1 cellular context compared by ENCODE assay signal in the genomic region with DNA sequence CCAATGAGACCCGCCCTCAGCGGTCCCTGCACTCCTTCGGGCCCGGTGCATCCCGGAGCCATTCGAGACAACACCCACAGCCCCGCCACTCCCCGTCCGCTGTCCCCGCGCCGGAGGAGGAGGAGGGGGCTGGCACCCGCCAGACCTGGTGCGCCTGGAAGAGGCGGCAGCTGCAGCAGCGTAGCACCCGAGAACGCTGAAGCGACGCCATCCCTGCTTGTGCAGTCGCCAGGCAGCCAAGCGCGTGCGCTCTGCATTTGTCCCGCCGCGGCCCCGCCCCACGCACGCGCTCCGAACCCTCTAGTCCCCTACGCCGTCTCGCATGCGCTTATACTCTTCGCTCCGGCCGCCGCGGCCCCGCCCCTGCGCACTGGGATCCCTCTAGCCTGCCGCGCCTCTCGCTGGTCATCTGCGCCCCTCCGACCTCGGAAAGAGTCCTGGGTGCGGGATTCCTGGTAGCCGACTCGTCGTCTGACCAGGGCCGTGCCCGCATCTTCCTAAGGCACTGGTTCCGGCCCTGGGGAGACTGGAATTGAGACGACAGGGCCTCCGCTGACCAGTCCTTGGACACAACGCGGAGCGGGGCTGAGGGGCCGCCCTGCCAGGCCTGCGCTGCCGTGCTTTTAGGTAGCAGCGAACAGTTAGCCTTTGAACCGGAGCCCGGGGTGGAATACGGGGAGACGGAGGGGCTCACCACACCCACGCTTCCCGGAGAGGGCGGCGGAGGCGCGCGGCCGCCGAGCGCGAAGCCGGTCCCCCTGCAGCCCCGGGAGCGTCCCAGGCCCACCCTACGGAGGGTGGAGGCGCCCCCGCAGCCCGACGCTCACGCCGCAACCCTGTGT.
TF ChIP-seq lines count a peak whose summit lies in the region.

A gene with protein sequence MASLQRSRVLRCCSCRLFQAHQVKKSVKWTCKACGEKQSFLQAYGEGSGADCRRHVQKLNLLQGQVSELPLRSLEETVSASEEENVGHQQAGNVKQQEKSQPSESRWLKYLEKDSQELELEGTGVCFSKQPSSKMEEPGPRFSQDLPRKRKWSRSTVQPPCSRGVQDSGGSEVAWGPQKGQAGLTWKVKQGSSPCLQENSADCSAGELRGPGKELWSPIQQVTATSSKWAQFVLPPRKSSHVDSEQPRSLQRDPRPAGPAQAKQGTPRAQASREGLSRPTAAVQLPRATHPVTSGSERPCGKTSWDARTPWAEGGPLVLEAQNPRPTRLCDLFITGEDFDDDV (minus strand): TSS at position 232 of the 842 bp plus-strand sequence. CDS start 21 bp downstream, at position 211.

TF ChIP-seq in HepG2, 621 proteins besides CTCF, POLR2A, EP300 and RAD21 (continued from another document and continues in another):
- TF ChIP-seq KLF13 (CRISPR knock-in tag; IDR thresholded peaks at IDR 0.05) (peak; percentile 48; the same call in 1 of the 2 replicates), TOE1 (CRISPR knock-in tag; IDR thresholded peaks at IDR 0.05) (no peak), MXD4 (CRISPR knock-in tag; IDR thresholded peaks at IDR 0.05) (no peak; the same call in 1 of the 2 replicates), SMARCC2 (IDR thresholded peaks at IDR 0.05) (no peak), BRD4 (CRISPR knock-in tag; IDR thresholded peaks at IDR 0.05) (peak; percentile 75; the same call in 1 of the 2 replicates), ZNF724P (CRISPR knock-in tag; IDR thresholded peaks at IDR 0.05; ENCODE audit: borderline replicate concordance) (no peak; the same call in 1 of the 2 replicates), PHF8 (CRISPR knock-in tag; IDR thresholded peaks at IDR 0.05) (peak; percentile 95), TEAD2 (CRISPR knock-in tag; IDR thresholded peaks at IDR 0.05) (no peak), CHD2 (IDR thresholded peaks at IDR 0.05; ENCODE audit: low read depth, low read length) (no peak), ZNF775 (CRISPR knock-in tag; IDR thresholded peaks at IDR 0.05; ENCODE audit: borderline replicate concordance) (no peak), IRF2 (CRISPR knock-in tag; IDR thresholded peaks at IDR 0.05) (peak; percentile 73; the same call in 1 of the 2 replicates), ZNF619 (CRISPR knock-in tag; IDR thresholded peaks at IDR 0.05) (peak; percentile 88; the same call in 1 of the 2 replicates), ZNF652 (CRISPR knock-in tag; IDR thresholded peaks at IDR 0.05; ENCODE audit: borderline replicate concordance, low read depth) (0 out of 2 replicates have a peak, but pooled peaks have one; percentile 11), REPIN1 (CRISPR knock-in tag; IDR thresholded peaks at IDR 0.05; ENCODE audit: borderline replicate concordance, low read depth) (peak; percentile 96), ZNF83 (CRISPR knock-in tag; IDR thresholded peaks at IDR 0.05; ENCODE audit: borderline replicate concordance) (no peak; the same call in 1 of the 2 replicates), HOXA9 (CRISPR knock-in tag; IDR thresholded peaks at IDR 0.05; ENCODE audit: borderline replicate concordance) (no peak; the same call in 1 of the 2 replicates), JUN (CRISPR knock-in tag; IDR thresholded peaks at IDR 0.05) (no peak; the same call in 1 of the 2 replicates), NFIB (CRISPR knock-in tag; IDR thresholded peaks at IDR 0.05; ENCODE audit: borderline replicate concordance) (no peak), ZNF383 (CRISPR knock-in tag; IDR thresholded peaks at IDR 0.05; ENCODE audit: borderline replicate concordance) (no peak; the same call in 1 of the 2 replicates), IKZF4 (CRISPR knock-in tag; IDR thresholded peaks at IDR 0.05; ENCODE audit: borderline replicate concordance, low read depth, not compliant biosample characterization) (no peak), YEATS2 (CRISPR knock-in tag; IDR thresholded peaks at IDR 0.05; ENCODE audit: borderline replicate concordance) (peak; percentile 78), ZNF296 (CRISPR knock-in tag; conservative IDR thresholded peaks at IDR 0.05) (no peak), CREM (IDR thresholded peaks at IDR 0.05) (no peak; the same call in none of the 2 replicates), CREM (CRISPR knock-in tag; IDR thresholded peaks at IDR 0.05) (no peak), ZNF543 (CRISPR knock-in tag; IDR thresholded peaks at IDR 0.05) (peak; percentile 97), SNAPC2 (CRISPR knock-in tag; IDR thresholded peaks at IDR 0.05) (peak; percentile 92), XRCC5 (optimal IDR thresholded peaks at IDR 0.05; ENCODE audit: low read length) (peak; percentile 78), RAD51 (IDR thresholded peaks at IDR 0.05; ENCODE audit: borderline replicate concordance) (no peak), JDP2 (CRISPR knock-in tag; IDR thresholded peaks at IDR 0.05; ENCODE audit: borderline replicate concordance) (no peak; the same call in 1 of the 2 replicates), HDAC2 (CRISPR knock-in tag; IDR thresholded peaks at IDR 0.05) (peak; percentile 66; the same call in 1 of the 2 replicates)
- TF ChIP-seq, protein P1, sequence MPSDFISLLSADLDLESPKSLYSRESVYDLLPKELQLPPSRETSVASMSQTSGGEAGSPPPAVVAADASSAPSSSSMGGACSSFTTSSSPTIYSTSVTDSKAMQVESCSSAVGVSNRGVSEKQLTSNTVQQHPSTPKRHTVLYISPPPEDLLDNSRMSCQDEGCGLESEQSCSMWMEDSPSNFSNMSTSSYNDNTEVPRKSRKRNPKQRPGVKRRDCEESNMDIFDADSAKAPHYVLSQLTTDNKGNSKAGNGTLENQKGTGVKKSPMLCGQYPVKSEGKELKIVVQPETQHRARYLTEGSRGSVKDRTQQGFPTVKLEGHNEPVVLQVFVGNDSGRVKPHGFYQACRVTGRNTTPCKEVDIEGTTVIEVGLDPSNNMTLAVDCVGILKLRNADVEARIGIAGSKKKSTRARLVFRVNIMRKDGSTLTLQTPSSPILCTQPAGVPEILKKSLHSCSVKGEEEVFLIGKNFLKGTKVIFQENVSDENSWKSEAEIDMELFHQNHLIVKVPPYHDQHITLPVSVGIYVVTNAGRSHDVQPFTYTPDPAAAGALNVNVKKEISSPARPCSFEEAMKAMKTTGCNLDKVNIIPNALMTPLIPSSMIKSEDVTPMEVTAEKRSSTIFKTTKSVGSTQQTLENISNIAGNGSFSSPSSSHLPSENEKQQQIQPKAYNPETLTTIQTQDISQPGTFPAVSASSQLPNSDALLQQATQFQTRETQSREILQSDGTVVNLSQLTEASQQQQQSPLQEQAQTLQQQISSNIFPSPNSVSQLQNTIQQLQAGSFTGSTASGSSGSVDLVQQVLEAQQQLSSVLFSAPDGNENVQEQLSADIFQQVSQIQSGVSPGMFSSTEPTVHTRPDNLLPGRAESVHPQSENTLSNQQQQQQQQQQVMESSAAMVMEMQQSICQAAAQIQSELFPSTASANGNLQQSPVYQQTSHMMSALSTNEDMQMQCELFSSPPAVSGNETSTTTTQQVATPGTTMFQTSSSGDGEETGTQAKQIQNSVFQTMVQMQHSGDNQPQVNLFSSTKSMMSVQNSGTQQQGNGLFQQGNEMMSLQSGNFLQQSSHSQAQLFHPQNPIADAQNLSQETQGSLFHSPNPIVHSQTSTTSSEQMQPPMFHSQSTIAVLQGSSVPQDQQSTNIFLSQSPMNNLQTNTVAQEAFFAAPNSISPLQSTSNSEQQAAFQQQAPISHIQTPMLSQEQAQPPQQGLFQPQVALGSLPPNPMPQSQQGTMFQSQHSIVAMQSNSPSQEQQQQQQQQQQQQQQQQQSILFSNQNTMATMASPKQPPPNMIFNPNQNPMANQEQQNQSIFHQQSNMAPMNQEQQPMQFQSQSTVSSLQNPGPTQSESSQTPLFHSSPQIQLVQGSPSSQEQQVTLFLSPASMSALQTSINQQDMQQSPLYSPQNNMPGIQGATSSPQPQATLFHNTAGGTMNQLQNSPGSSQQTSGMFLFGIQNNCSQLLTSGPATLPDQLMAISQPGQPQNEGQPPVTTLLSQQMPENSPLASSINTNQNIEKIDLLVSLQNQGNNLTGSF (CRISPR knock-in tag; IDR thresholded peaks at IDR 0.05), result 0 out of 2 replicates have a peak, but pooled peaks have one; percentile 71
- TF ChIP-seq, protein P2, sequence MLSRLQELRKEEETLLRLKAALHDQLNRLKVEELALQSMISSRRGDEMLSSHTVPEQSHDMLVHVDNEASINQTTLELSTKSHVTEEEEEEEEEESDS (CRISPR knock-in tag; IDR thresholded peaks at IDR 0.05; ENCODE audit: borderline replicate concordance), result peak; percentile 75; the same call in 1 of the 2 replicates
- TF ChIP-seq, protein P3, sequence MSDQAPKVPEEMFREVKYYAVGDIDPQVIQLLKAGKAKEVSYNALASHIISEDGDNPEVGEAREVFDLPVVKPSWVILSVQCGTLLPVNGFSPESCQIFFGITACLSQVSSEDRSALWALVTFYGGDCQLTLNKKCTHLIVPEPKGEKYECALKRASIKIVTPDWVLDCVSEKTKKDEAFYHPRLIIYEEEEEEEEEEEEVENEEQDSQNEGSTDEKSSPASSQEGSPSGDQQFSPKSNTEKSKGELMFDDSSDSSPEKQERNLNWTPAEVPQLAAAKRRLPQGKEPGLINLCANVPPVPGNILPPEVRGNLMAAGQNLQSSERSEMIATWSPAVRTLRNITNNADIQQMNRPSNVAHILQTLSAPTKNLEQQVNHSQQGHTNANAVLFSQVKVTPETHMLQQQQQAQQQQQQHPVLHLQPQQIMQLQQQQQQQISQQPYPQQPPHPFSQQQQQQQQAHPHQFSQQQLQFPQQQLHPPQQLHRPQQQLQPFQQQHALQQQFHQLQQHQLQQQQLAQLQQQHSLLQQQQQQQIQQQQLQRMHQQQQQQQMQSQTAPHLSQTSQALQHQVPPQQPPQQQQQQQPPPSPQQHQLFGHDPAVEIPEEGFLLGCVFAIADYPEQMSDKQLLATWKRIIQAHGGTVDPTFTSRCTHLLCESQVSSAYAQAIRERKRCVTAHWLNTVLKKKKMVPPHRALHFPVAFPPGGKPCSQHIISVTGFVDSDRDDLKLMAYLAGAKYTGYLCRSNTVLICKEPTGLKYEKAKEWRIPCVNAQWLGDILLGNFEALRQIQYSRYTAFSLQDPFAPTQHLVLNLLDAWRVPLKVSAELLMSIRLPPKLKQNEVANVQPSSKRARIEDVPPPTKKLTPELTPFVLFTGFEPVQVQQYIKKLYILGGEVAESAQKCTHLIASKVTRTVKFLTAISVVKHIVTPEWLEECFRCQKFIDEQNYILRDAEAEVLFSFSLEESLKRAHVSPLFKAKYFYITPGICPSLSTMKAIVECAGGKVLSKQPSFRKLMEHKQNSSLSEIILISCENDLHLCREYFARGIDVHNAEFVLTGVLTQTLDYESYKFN (CRISPR knock-in tag; conservative IDR thresholded peaks at IDR 0.05), result peak; percentile 69
- TF ChIP-seq, protein P4, sequence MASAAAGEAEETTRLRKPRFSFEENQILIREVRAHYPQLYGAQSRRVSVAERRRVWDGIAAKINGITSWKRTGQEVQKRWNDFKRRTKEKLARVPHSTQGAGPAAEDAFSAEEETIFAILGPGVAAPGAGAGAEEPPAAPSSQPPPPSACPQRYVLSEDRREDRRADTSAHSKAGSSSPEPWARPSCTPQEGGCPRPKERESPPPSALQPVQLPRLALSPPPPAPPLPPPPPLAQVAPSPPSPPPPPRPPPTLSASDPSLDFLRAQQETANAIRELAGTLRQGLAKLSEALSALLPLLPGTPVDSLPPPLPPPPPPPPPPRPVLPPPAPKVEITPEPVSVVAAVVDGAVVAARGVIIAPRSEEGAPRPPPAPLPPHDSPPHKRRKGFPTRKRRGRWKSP (CRISPR knock-in tag; IDR thresholded peaks at IDR 0.05), result peak; percentile 97
- TF ChIP-seq, protein P5, sequence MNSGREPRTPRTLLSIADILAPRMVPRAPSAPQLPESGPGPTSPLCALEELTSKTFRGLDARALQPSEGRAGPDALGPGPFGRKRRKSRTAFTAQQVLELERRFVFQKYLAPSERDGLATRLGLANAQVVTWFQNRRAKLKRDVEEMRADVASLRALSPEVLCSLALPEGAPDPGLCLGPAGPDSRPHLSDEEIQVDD (CRISPR knock-in tag; IDR thresholded peaks at IDR 0.05; ENCODE audit: borderline replicate concordance), result no peak
- TF ChIP-seq, protein P6, sequence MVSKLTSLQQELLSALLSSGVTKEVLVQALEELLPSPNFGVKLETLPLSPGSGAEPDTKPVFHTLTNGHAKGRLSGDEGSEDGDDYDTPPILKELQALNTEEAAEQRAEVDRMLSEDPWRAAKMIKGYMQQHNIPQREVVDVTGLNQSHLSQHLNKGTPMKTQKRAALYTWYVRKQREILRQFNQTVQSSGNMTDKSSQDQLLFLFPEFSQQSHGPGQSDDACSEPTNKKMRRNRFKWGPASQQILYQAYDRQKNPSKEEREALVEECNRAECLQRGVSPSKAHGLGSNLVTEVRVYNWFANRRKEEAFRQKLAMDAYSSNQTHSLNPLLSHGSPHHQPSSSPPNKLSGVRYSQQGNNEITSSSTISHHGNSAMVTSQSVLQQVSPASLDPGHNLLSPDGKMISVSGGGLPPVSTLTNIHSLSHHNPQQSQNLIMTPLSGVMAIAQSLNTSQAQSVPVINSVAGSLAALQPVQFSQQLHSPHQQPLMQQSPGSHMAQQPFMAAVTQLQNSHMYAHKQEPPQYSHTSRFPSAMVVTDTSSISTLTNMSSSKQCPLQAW (CRISPR knock-in tag; IDR thresholded peaks at IDR 0.05), result peak; percentile 95
- TF ChIP-seq, protein P7, sequence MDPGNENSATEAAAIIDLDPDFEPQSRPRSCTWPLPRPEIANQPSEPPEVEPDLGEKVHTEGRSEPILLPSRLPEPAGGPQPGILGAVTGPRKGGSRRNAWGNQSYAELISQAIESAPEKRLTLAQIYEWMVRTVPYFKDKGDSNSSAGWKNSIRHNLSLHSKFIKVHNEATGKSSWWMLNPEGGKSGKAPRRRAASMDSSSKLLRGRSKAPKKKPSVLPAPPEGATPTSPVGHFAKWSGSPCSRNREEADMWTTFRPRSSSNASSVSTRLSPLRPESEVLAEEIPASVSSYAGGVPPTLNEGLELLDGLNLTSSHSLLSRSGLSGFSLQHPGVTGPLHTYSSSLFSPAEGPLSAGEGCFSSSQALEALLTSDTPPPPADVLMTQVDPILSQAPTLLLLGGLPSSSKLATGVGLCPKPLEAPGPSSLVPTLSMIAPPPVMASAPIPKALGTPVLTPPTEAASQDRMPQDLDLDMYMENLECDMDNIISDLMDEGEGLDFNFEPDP (CRISPR knock-in tag; conservative IDR thresholded peaks at IDR 0.05), result 0 out of 2 replicates have a peak, but pooled peaks have one; percentile 91
- TF ChIP-seq, protein P8, sequence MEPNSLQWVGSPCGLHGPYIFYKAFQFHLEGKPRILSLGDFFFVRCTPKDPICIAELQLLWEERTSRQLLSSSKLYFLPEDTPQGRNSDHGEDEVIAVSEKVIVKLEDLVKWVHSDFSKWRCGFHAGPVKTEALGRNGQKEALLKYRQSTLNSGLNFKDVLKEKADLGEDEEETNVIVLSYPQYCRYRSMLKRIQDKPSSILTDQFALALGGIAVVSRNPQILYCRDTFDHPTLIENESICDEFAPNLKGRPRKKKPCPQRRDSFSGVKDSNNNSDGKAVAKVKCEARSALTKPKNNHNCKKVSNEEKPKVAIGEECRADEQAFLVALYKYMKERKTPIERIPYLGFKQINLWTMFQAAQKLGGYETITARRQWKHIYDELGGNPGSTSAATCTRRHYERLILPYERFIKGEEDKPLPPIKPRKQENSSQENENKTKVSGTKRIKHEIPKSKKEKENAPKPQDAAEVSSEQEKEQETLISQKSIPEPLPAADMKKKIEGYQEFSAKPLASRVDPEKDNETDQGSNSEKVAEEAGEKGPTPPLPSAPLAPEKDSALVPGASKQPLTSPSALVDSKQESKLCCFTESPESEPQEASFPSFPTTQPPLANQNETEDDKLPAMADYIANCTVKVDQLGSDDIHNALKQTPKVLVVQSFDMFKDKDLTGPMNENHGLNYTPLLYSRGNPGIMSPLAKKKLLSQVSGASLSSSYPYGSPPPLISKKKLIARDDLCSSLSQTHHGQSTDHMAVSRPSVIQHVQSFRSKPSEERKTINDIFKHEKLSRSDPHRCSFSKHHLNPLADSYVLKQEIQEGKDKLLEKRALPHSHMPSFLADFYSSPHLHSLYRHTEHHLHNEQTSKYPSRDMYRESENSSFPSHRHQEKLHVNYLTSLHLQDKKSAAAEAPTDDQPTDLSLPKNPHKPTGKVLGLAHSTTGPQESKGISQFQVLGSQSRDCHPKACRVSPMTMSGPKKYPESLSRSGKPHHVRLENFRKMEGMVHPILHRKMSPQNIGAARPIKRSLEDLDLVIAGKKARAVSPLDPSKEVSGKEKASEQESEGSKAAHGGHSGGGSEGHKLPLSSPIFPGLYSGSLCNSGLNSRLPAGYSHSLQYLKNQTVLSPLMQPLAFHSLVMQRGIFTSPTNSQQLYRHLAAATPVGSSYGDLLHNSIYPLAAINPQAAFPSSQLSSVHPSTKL (CRISPR knock-in tag; IDR thresholded peaks at IDR 0.05), result peak; percentile 64; the same call in 1 of the 2 replicates
